In the genomic region with DNA sequence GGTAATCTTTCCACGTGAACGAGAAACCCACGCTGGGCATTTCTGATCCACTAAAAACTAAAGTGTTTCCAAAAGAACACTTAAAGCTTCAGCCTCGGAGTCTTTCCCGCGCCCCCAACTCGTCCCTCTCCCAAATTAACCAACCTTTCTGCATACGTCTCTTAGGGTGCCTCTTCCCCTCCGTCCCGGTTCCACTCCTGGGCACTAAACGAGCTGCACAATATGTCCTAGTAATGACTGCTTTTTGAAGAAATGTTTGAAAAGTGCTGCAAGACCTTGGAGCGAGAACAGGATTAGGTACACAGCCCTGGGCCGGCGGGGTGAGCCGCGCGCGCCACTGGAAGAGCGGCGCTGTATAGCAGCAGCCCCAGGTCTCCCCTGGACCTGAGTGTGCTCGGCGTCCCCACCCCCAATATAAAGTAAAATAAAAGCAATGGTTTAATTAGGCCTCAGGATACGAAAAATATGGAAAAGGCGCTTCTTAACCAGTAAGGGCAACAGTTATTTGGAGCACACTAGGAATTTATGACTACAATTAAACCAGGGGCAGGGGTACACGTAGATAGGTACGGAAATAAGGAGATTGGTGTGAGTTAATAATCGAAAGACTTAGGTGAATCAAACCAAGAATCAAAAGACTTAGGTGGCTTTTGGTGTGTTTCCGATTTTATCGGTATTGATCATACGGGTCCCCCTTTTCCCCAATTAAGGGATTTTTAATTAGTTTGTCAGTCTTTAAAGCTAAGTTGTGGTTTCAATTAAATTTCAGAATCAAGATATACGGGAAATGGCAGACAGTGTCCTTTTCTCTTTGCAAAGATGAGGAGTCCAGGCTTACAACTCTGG, we compare ENCODE assay signal across 8 cellular contexts. TPM values are rescaled to one million over a fixed set of nuclear protein-coding genes. Genes with fewer than 3 reads are reported as not detected.
DNase-seq lines count a peak whose midpoint lies in the region; ATAC-seq and TF ChIP-seq lines count a peak whose summit lies in the region.

No MANE protein-coding gene starts in this region.

- H3K4me3 Mint-ChIP-seq in CD8-positive, alpha-beta memory T cell: peak overlapping the region; percentile 10 to 80 (median 65)
- H3K4me3 Mint-ChIP-seq in nephron: peak overlapping the region; percentile 89 to 93 (median 89)

- peak overlapping the region; percentile 78 for H3K27ac ChIP-seq in CD8-positive, alpha-beta memory T cell (ENCODE audit: low read depth, low read length)

- peaks cover 12% of the 10 kb centered on the region for H3K4me1 ChIP-seq in CD8-positive, alpha-beta memory T cell (ENCODE audit: insufficient read depth, low read length)

- H3K9me3 Mint-ChIP-seq in CD8-positive, alpha-beta memory T cell: no peaks in the 10 kb centered on the region
- H3K9me3 Mint-ChIP-seq in nephron: no peaks in the 10 kb centered on the region

- H3K4me3 ChIP-seq in CD8-positive, alpha-beta memory T cell (ENCODE audit: low read length): no peak overlapping the region

- no peak overlapping the region for H3K27ac Mint-ChIP-seq in CD8-positive, alpha-beta memory T cell
- H3K27ac Mint-ChIP-seq in nephron: peak overlapping the region; percentile 81 to 91 (median 83)

- H3K27me3 Mint-ChIP-seq in CD8-positive, alpha-beta memory T cell: peaks cover 36 to 62% of the 10 kb centered on the region in 2 donors
- H3K27me3 Mint-ChIP-seq in nephron (ENCODE audit: low read depth): no peaks in the 10 kb centered on the region

- ATAC-seq in HG02840 (IDR thresholded peaks at IDR 0.05; ENCODE audit: low FRiP score, unreplicated experiment): no peak

- no peaks in the 10 kb centered on the region for H3K36me3 Mint-ChIP-seq in CD8-positive, alpha-beta memory T cell
- peaks cover 3% of the 10 kb centered on the region for H3K36me3 Mint-ChIP-seq in nephron (ENCODE audit: low read depth)

- POLR2A ChIA-PET in CD8-positive, alpha-beta memory T cell (lab: Charles Lee): interaction anchor here (1.3 kb wide), 1 partner anchor 38 kb away, joined by 3 read pairs; no protein-coding TSS in a partner anchor

- H3K36me3 ChIP-seq in CD8-positive, alpha-beta memory T cell (ENCODE audit: insufficient read depth, low read length): no peaks in the 10 kb centered on the region

- peaks cover 14% of the 10 kb centered on the region for H3K27me3 ChIP-seq in CD8-positive, alpha-beta memory T cell (ENCODE audit: insufficient read depth, low read length, poor library complexity, severe bottlenecking)

- no peak for DNase-seq in CD8-positive, alpha-beta memory T cell
- DNase-seq in NCI-H2107 (lab: John Stamatoyannopoulos, UW): peak; percentile 15
- peak; percentile 66 for DNase-seq in ecto neural progenitor cell (ENCODE audit: low spot score)
- DNase-seq in A172 (ENCODE audit: low spot score): no peak
- DNase-seq in NCI-H146 (lab: John Stamatoyannopoulos, UW): no peak
- DNase-seq in effector CD4-positive, alpha-beta T cell: no peak

- CTCF ChIA-PET in CD8-positive, alpha-beta memory T cell (lab: Charles Lee): interaction anchor here (0.8 kb wide), 1 partner anchor 11 kb away, joined by 3 read pairs; no protein-coding TSS in a partner anchor

- H3K9me3 ChIP-seq in CD8-positive, alpha-beta memory T cell (ENCODE audit: low read length): no peaks in the 10 kb centered on the region

- TF ChIP-seq CTCF in nephron (IDR thresholded peaks at IDR 0.05; ENCODE audit: unreplicated experiment in 3 of 3): no peak

- peaks cover 23 to 33% (median 31%) of the 10 kb centered on the region in 3 donors for H3K4me1 Mint-ChIP-seq in CD8-positive, alpha-beta memory T cell
- H3K4me1 Mint-ChIP-seq in nephron: peaks cover 44% of the 10 kb centered on the region

RNA-seq across cellular contexts. Expression of gene TET1, which starts 1.9 kb away (rescaled TPM):
- total RNA-seq in CD8-positive, alpha-beta memory T cell: under 1 TPM; 0.44 to 0.63 TPM
- polyA plus RNA-seq in CD8-positive, alpha-beta memory T cell: 1.9 TPM
- 3.5 and 3.8 TPM in 2 replicates for total RNA-seq in A172 (2014; rRNA removed; shearing (Covaris generic))

RNA-seq across cellular contexts. Expression of gene SLC25A16, which starts 34.7 kb away (rescaled TPM):
- total RNA-seq in CD8-positive, alpha-beta memory T cell: 10 to 100 TPM; 15.1 to 18.6 TPM
- polyA plus RNA-seq in CD8-positive, alpha-beta memory T cell: 6.6 TPM
- total RNA-seq in A172 (2014; rRNA removed; shearing (Covaris generic)): 14.2 and 27.3 TPM in 2 replicates

Comparison
In these comparisons a context has a peak if more than half of its experiments do, and no peak if none do; other contexts are left out.
1. DNase-seq: peak in NCI-H2107 (single experiment) and ecto neural progenitor cell (single experiment); none in CD8-positive, alpha-beta memory T cell (0 of 5), A172 (single experiment), NCI-H146 (single experiment) and effector CD4-positive, alpha-beta T cell (single experiment).
2. H3K27ac Mint-ChIP-seq: peak in nephron (3 of 3); none in CD8-positive, alpha-beta memory T cell (0 of 8).